8 cellular contexts compared by ENCODE assay signal in the genomic region with DNA sequence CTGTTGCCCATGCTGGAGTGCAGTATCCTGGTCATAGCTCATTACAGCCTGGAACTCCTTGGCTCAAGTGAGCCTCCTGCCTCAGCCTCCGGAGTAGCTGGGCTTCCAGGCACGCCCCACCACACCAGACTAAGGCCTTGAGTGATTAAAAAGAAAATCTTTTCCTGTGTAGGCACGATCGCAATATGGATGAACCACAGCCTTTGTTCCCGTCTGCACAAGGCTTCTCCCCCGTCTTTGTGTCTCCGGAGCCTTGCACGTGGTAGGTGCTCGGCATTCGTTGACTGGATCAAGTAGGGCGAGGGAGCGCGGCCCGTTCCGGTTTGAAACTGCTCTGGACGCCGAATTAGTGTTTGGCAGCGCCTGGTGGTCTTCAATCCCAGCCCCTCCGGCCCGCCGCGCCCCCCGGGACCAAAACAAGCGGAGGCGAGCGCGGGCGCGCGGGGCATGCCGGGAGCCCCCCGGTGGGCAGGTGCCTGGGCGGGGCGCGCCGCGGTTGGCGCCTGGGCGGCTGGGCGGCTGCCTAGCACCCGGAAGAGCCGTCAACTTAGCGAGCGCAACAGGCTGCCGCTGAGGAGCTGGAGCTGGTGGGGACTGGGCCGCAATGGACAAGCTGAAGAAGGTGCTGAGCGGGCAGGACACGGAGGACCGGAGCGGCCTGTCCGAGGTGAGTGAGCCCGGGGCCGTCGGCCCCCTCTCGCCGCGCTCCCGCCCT.
DNase-seq lines count a peak whose midpoint lies in the region; ATAC-seq lines count a peak whose summit lies in the region.

A gene (plus strand): TSS at position 529 of the 715 bp plus-strand sequence. CDS start 76 bp downstream, at position 605.

- H3K79me2 ChIP-seq in ACC112 (ENCODE audit: control insufficient read depth, insufficient read depth, low read length, unreplicated experiment) = peaks cover 44% of the 10 kb centered on the region

- peak; percentile 74 for ATAC-seq in GM18868 (IDR thresholded peaks at IDR 0.05; ENCODE audit: unreplicated experiment)
- ATAC-seq in HG03103 (IDR thresholded peaks at IDR 0.05; ENCODE audit: low read depth, unreplicated experiment) = peak; percentile 61

- peak within 1 kb of the TSS; percentile 90 for H3K4me3 ChIP-seq in ACC112 (ENCODE audit: low read depth, low read length)

- H2AFZ ChIP-seq in ACC112 (ENCODE audit: low read length, unreplicated experiment) = peak within 1 kb of the TSS; percentile 89

- DNase-seq in NCI-H2196 treated with DMSO at 0.1 percent for 48 hours (lab: John Stamatoyannopoulos, UW; ENCODE audit: unreplicated experiment) = peak; percentile 64
- peak; percentile 58 to 76 (median 65) for DNase-seq in activated CD4-positive, CD25-positive, alpha-beta regulatory T cell (lab: John Stamatoyannopoulos, UW)
- peak in 55 of 61 donors; percentile 10 to 82 (median 54) for DNase-seq in caudate nucleus (lab: John Stamatoyannopoulos, UW)
- peak; percentile 88 for DNase-seq in islet precursor cell
- peak; percentile 52 to 70 (median 57) for DNase-seq in stimulated activated CD4-positive, alpha-beta T cell treated with anti-CD3 and anti-CD28 coated beads, Interleukin-12 subunit alpha, Interleukin-12 subunit beta, amount 100 ng/mL, for 48 hours (ENCODE audit: low read depth in 2 of 3, low spot score in 1 of 3)

- peaks cover 24% of the 10 kb centered on the region for H3K4me1 ChIP-seq in ACC112 (ENCODE audit: control insufficient read depth, insufficient read depth, low read length, unreplicated experiment)

- H3K27me3 ChIP-seq in ACC112 (ENCODE audit: insufficient read depth, low read length) = no peaks in the 10 kb centered on the region

- peaks cover 3% of the 10 kb centered on the region; the same call in 1 of the 2 replicates for H3K36me3 ChIP-seq in ACC112 (ENCODE audit: insufficient read depth, low read length)

- peak within 1 kb of the TSS; percentile 50 for H3K27ac ChIP-seq in ACC112 (ENCODE audit: low read depth, low read length)
- H3K27ac ChIP-seq in caudate nucleus (ENCODE audit: low read depth, low read length) = peak within 1 kb of the TSS; percentile 64

Comparison
In these comparisons a context has a peak if more than half of its experiments do, and no peak if none do; other contexts are left out.
1. Peak in every context shown above with its lines: DNase-seq, ATAC-seq, H3K4me3 ChIP-seq and H3K27ac ChIP-seq.